ENCODE assay signal across 22 cellular contexts in the genomic region with DNA sequence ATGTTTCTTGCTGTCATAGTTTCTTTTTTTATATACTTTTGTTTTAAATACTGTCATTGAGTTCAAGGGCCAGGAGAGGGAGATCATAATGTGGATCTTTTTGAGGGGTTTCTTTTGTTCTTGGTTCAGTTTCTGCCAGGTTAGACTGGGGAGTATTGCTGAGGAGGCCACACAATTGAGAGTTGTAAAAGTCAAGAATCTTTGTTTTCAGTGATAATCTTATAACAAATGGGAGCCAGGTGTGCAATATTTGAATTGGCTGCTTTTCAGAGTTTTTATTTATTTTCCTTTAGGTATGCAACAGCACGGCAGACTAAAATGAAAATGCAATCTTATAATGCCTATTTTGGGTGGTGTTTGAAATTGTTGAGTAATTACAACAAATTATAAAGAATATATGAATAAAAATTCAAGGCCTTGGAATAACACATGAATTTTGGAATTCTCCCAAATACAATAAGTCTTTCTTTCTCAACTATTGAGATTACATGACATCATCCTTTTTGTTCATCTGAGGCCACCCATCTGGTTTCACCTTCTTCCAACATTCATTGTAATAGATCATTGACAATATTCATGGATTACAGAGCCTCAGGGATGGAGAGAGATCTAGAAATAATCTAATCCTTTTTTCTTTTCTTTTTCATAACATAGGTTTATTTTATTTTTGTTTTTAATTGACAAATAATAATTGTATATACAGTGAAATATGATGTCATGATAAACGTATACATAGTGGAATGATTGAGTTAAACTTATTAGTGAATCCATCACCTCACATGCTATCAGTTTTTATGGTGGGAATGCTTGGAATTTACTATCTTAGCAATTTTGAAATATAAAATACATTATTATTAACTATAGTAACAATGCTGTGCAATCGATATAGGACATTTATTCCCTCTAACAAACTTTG.
DNase-seq lines count a peak whose midpoint lies in the region; ATAC-seq and TF ChIP-seq lines count a peak whose summit lies in the region.
"Had no signal": no experiment of that assay in that cellular context is flagged by ENCODE, and none has a peak within 500 bp of the region (broad histone marks: within the 10 kb centered on the region; RNA-seq: fewer than 3 reads in every experiment).

No MANE protein-coding gene starts in this region.

- H3K36me3 ChIP-seq in PC-3 (ENCODE audit: low read depth, low read length) (no peaks in the 10 kb centered on the region), H7 (replicated peaks; ENCODE audit: control insufficient read depth, insufficient read depth, low read length) (no peaks in the 10 kb centered on the region)
- H3K36me3 ChIP-seq: left ventricle myocardium inferior, prostate gland had no signal

- H4K20me1 ChIP-seq in PC-3 (ENCODE audit: low read length): no peaks in the 10 kb centered on the region

- H3K4me3 ChIP-seq in PC-3 (ENCODE audit: low read length): no peak overlapping the region
- H3K4me3 ChIP-seq in fibroblast of mammary gland (ENCODE audit: control insufficient read depth, low read depth, low read length): no peak overlapping the region
- no peak overlapping the region for H3K4me3 ChIP-seq in H7 (ENCODE audit: insufficient read depth, low read depth, low read length)
- H3K4me3 ChIP-seq: left ventricle myocardium inferior, prostate gland had no signal

- DNase-seq in NCI-H2171 treated with DMSO at 0.1 percent for 48 hours (lab: John Stamatoyannopoulos, UW) (peak; percentile 1), NCI-H2171 (lab: John Stamatoyannopoulos, UW) (no peak), PC-3 (peak; percentile 23), fibroblast of mammary gland (ENCODE audit: low read depth) (peak; percentile 58), mesenteric fat pad (ENCODE audit: low spot score) (no peak), H7 (no peak), nephron progenitor cell (no peak), MV-4-11 (lab: John Stamatoyannopoulos, UW) (no peak)
- DNase-seq: 8988T; activated CD4-positive, alpha-beta T cell treated with anti-CD3 and anti-CD28 coated beads, Interleukin-2, amount 10 ng/mL, durations not matched to agents 7 days and 5 days; activated naive CD4-positive, alpha-beta T cell treated with anti-CD3 and anti-CD28 coated beads, Interleukin-2, amount 10 ng/mL, durations not matched to agents 7 days and 5 days; CD4-positive, alpha-beta T cell; effector CD4-positive, alpha-beta T cell; foreskin keratinocyte; HFFc6; left ventricle myocardium inferior; naive B cell; NCI-H524; stimulated activated CD4-positive, alpha-beta T cell treated with anti-CD3 and anti-CD28 coated beads, Interleukin-12 subunit alpha, Interleukin-12 subunit beta, amount 100 ng/mL, for 4 hours; stimulated activated naive CD4-positive, alpha-beta T cell; trophoblast cell had no signal

- peaks cover 9% of the 10 kb centered on the region for H3K27me3 Mint-ChIP-seq in nephron progenitor cell (ENCODE audit: low read depth, poor library complexity)
- H3K27me3 Mint-ChIP-seq: activated CD4-positive, alpha-beta T cell treated with anti-CD3 and anti-CD28 coated beads, Interleukin-2, amount 10 ng/mL, durations not matched to agents 7 days and 5 days; activated naive CD4-positive, alpha-beta T cell treated with anti-CD3 and anti-CD28 coated beads, Interleukin-2, amount 10 ng/mL, durations not matched to agents 7 days and 5 days; CD4-positive, alpha-beta T cell; naive B cell had no signal

- BruUV-seq in PC-3 (replicated peaks; lab: Mats Ljungman, UMichigan): no TSS peak

- no peak overlapping the region for H3K9ac ChIP-seq in PC-3 (ENCODE audit: low read length)

- intact Hi-C loops in PC-3 (cut with micrococcal nuclease): no loop called here

- H3K9me3 Mint-ChIP-seq in nephron progenitor cell: no peaks in the 10 kb centered on the region
- H3K9me3 Mint-ChIP-seq: activated naive CD4-positive, alpha-beta T cell treated with anti-CD3 and anti-CD28 coated beads, Interleukin-2, amount 10 ng/mL, durations not matched to agents 7 days and 5 days; HFFc6 had no signal

- TF ChIP-seq CTCF in PC-3 (conservative IDR thresholded peaks at IDR 0.05; ENCODE audit: low read depth, low read length): no peak
- no peak for TF ChIP-seq CTCF in fibroblast of mammary gland (conservative IDR thresholded peaks at IDR 0.05; ENCODE audit: control insufficient read depth, insufficient read depth, low read depth, low read length)
- TF ChIP-seq CTCF in nephron progenitor cell (IDR thresholded peaks at IDR 0.05): no peak

- no peaks in the 10 kb centered on the region for H3K9me3 ChIP-seq in PC-3 (ENCODE audit: low read length)
- H3K9me3 ChIP-seq: left ventricle myocardium inferior, prostate gland had no signal

- H3K27me3 ChIP-seq in PC-3 (ENCODE audit: low read length): no peaks in the 10 kb centered on the region
- no peaks in the 10 kb centered on the region for H3K27me3 ChIP-seq in H7 (ENCODE audit: control insufficient read depth, insufficient read depth, low read length)
- H3K27me3 ChIP-seq: foreskin keratinocyte had no signal

- no peak; the same call in 1 of the 2 replicates for ATAC-seq in PC-3
- ATAC-seq: foreskin keratinocyte had no signal

- H3F3A ChIP-seq in PC-3 (ENCODE audit: low read length, unreplicated experiment): no peaks in the 10 kb centered on the region

- H2AFZ ChIP-seq in PC-3 (ENCODE audit: low read length): no peak overlapping the region

- H3K4me1 ChIP-seq in PC-3 (ENCODE audit: insufficient read depth, low read length): no peaks in the 10 kb centered on the region; the same call in 1 of the 2 replicates
- H3K4me1 ChIP-seq: foreskin keratinocyte, prostate gland had no signal

- peaks cover 6% of the 10 kb centered on the region for H3K4me1 Mint-ChIP-seq in nephron progenitor cell
- H3K4me1 Mint-ChIP-seq: activated CD4-positive, alpha-beta T cell treated with anti-CD3 and anti-CD28 coated beads, Interleukin-2, amount 10 ng/mL, durations not matched to agents 7 days and 5 days; activated naive CD4-positive, alpha-beta T cell treated with anti-CD3 and anti-CD28 coated beads, Interleukin-2, amount 10 ng/mL, durations not matched to agents 7 days and 5 days; naive B cell had no signal

- H3K9me2 ChIP-seq in PC-3 (replicated peaks; ENCODE audit: low read length): no peaks in the 10 kb centered on the region

- H3K4me3 Mint-ChIP-seq in nephron progenitor cell: no peak overlapping the region
- H3K4me3 Mint-ChIP-seq: activated CD4-positive, alpha-beta T cell treated with anti-CD3 and anti-CD28 coated beads, Interleukin-2, amount 10 ng/mL, durations not matched to agents 7 days and 5 days; activated naive CD4-positive, alpha-beta T cell treated with anti-CD3 and anti-CD28 coated beads, Interleukin-2, amount 10 ng/mL, durations not matched to agents 7 days and 5 days; CD4-positive, alpha-beta T cell; HFFc6; naive B cell had no signal

- POLR2A ChIA-PET in PC-3 (lab: Charles Lee; ENCODE audit: unreplicated experiment): no interaction called here

- H3K79me2 ChIP-seq in PC-3 (ENCODE audit: low read length): no peaks in the 10 kb centered on the region

- H3K4me2 ChIP-seq in PC-3 (ENCODE audit: low read length): no peak overlapping the region

- no peaks in the 10 kb centered on the region for H3K36me3 Mint-ChIP-seq in nephron progenitor cell (ENCODE audit: low read depth)
- H3K36me3 Mint-ChIP-seq: activated naive CD4-positive, alpha-beta T cell treated with anti-CD3 and anti-CD28 coated beads, Interleukin-2, amount 10 ng/mL, durations not matched to agents 7 days and 5 days; naive B cell had no signal

- CTCF ChIA-PET in PC-3 (lab: Charles Lee): no interaction called here

- no peak overlapping the region for H3K27ac ChIP-seq in PC-3 (ENCODE audit: low read length)
- H3K27ac ChIP-seq: foreskin keratinocyte, left ventricle myocardium inferior, prostate gland had no signal

- H3K27ac Mint-ChIP-seq in nephron progenitor cell: no peak overlapping the region
- H3K27ac Mint-ChIP-seq: activated CD4-positive, alpha-beta T cell treated with anti-CD3 and anti-CD28 coated beads, Interleukin-2, amount 10 ng/mL, durations not matched to agents 7 days and 5 days; activated naive CD4-positive, alpha-beta T cell treated with anti-CD3 and anti-CD28 coated beads, Interleukin-2, amount 10 ng/mL, durations not matched to agents 7 days and 5 days; CD4-positive, alpha-beta T cell; HFFc6; naive B cell had no signal

Comparison
In these comparisons a context has a peak if more than half of its experiments do, and no peak if none do; other contexts are left out.
1. DNase-seq: peak in NCI-H2171 treated with DMSO at 0.1 percent for 48 hours (single experiment), PC-3 (single experiment) and fibroblast of mammary gland (single experiment); none in NCI-H2171 (single experiment), mesenteric fat pad (single experiment), H7 (single experiment), nephron progenitor cell (single experiment) and MV-4-11 (single experiment).